In genomic region chr6:36692220-36692619, GRCh38 we compare ENCODE assay signal across 9 cellular contexts. TPM values are rescaled to one million over a fixed set of nuclear protein-coding genes. Genes with fewer than 3 reads are reported as not detected.
A peak's percentile ranks its signal among the peaks of the same experiment; 100 is the strongest.
DNase-seq lines count a peak whose midpoint lies in the region; ATAC-seq and TF ChIP-seq lines count a peak whose summit lies in the region.
"Had no signal": no experiment of that assay in that cellular context is flagged by ENCODE, and none has a peak within 500 bp of the region (broad histone marks: within the 10 kb centered on the region; RNA-seq: fewer than 3 reads in every experiment).

No MANE protein-coding gene starts in this region.

- peak overlapping the region; percentile 77 for H3K27ac Mint-ChIP-seq in activated CD8-positive, alpha-beta memory T cell treated with anti-CD3 and anti-CD28 coated beads, Interleukin-2, amount 10 ng/mL, durations not matched to agents 7 days and 5 days
- H3K27ac Mint-ChIP-seq in activated CD4-positive, alpha-beta memory T cell treated with anti-CD3 and anti-CD28 coated beads, Interleukin-2, amount 10 ng/mL, durations not matched to agents 7 days and 5 days: peak overlapping the region; percentile 86

- TF ChIP-seq POLR2A in spleen (IDR thresholded peaks at IDR 0.05): no peak

- CTCF ChIA-PET in activated CD8-positive, alpha-beta memory T cell treated with anti-CD3 and anti-CD28 coated beads, Interleukin-2, amount 10 ng/mL, durations not matched to agents 7 days and 5 days (lab: Charles Lee): interaction anchor here (1.2 to 1.8 kb wide), 6 partner anchors 11 to 159 kb away, joined by 4 to 9 read pairs (median 5); partner anchors contain the start of gene CDKN1A
- CTCF ChIA-PET in activated CD4-positive, alpha-beta memory T cell treated with anti-CD3 and anti-CD28 coated beads, Interleukin-2, amount 10 ng/mL, durations not matched to agents 7 days and 5 days (lab: Charles Lee): interaction anchor here (0.7 to 2.6 kb wide), 8 partner anchors 10 to 77 kb away, joined by 3 to 18 read pairs (median 4); partner anchors contain the start of gene CDKN1A

- no peaks in the 10 kb centered on the region for H3K27me3 Mint-ChIP-seq in activated CD8-positive, alpha-beta memory T cell treated with anti-CD3 and anti-CD28 coated beads, Interleukin-2, amount 10 ng/mL, durations not matched to agents 7 days and 5 days
- H3K27me3 Mint-ChIP-seq in activated CD4-positive, alpha-beta memory T cell treated with anti-CD3 and anti-CD28 coated beads, Interleukin-2, amount 10 ng/mL, durations not matched to agents 7 days and 5 days: no peaks in the 10 kb centered on the region

- intact Hi-C loops in spleen (cut with DNase I; ENCODE audit: low total_unique reads): loop anchor here (5.0 kb wide), 1 partner anchor 65 kb away; no protein-coding TSS in a partner anchor

- H3K4me3 ChIP-seq in spleen: peak overlapping the region in 1 of 8 donors; percentile 11

- WGBS in spleen, 5 donors: 13 to 16% (median 14%) methylated on average over 3 of the region's 3 CpGs

- no peak overlapping the region for H3K4me3 Mint-ChIP-seq in activated CD8-positive, alpha-beta memory T cell treated with anti-CD3 and anti-CD28 coated beads, Interleukin-2, amount 10 ng/mL, durations not matched to agents 7 days and 5 days
- H3K4me3 Mint-ChIP-seq in activated CD4-positive, alpha-beta memory T cell treated with anti-CD3 and anti-CD28 coated beads, Interleukin-2, amount 10 ng/mL, durations not matched to agents 7 days and 5 days: peak overlapping the region; percentile 8

- peaks cover 0 to 8% (median 0%) of the 10 kb centered on the region in 6 donors for H3K36me3 ChIP-seq in spleen

- peak; percentile 88 for ATAC-seq in activated CD8-positive, alpha-beta memory T cell treated with anti-CD3 and anti-CD28 coated beads, Interleukin-2, amount 10 ng/mL, durations not matched to agents 7 days and 5 days
- ATAC-seq in HG03432 (IDR thresholded peaks at IDR 0.05; ENCODE audit: unreplicated experiment): peak; percentile 49

- H3K36me3 Mint-ChIP-seq in activated CD8-positive, alpha-beta memory T cell treated with anti-CD3 and anti-CD28 coated beads, Interleukin-2, amount 10 ng/mL, durations not matched to agents 7 days and 5 days: peaks cover 2% of the 10 kb centered on the region
- peaks cover 16% of the 10 kb centered on the region for H3K36me3 Mint-ChIP-seq in activated CD4-positive, alpha-beta memory T cell treated with anti-CD3 and anti-CD28 coated beads, Interleukin-2, amount 10 ng/mL, durations not matched to agents 7 days and 5 days (ENCODE audit: low read depth)

- no peaks in the 10 kb centered on the region for H3K9me3 ChIP-seq in spleen

- TF ChIP-seq CTCF in spleen (IDR thresholded peaks at IDR 0.05 in 8 of 11, conservative IDR thresholded peaks at IDR 0.05 in 3 of 11): no peak

- DNase-seq in activated CD8-positive, alpha-beta memory T cell treated with anti-CD3 and anti-CD28 coated beads, Interleukin-2, amount 10 ng/mL, durations not matched to agents 7 days and 5 days: peak; percentile 84
- no peak for DNase-seq in activated CD8-positive, alpha-beta memory T cell treated with anti-CD3 and anti-CD28 coated beads, Interleukin-2, amount 50 U/mL, for 4 hours
- DNase-seq in activated CD4-positive, alpha-beta memory T cell treated with anti-CD3 and anti-CD28 coated beads, Interleukin-2, amount 10 ng/mL, durations not matched to agents 7 days and 5 days: peak; percentile 82
- DNase-seq in spleen: peak; percentile 92
- DNase-seq in DMS79 (lab: John Stamatoyannopoulos, UW): no peak
- no peak for DNase-seq in cerebellar nuclear complex (lab: John Stamatoyannopoulos, UW)
- no peak for DNase-seq in HCEC 1CT
- DNase-seq: NK-92 treated with Interleukin-12 subunit alpha and Interleukin-12 subunit beta, amount 100 ng/mL, for 24 hours had no signal

- POLR2A ChIA-PET in activated CD4-positive, alpha-beta memory T cell treated with anti-CD3 and anti-CD28 coated beads, Interleukin-2, amount 10 ng/mL, durations not matched to agents 7 days and 5 days (lab: Charles Lee): interaction anchor here (0.8 to 6.7 kb wide), 8 partner anchors 8 to 262 kb away, joined by 3 to 77 read pairs (median 3); partner anchors contain the start of genes CDKN1A and PI16

- H3K27ac ChIP-seq in spleen: peak overlapping the region; percentile 40 to 89 (median 72)

- H3K4me1 Mint-ChIP-seq in activated CD8-positive, alpha-beta memory T cell treated with anti-CD3 and anti-CD28 coated beads, Interleukin-2, amount 10 ng/mL, durations not matched to agents 7 days and 5 days: peaks cover 51% of the 10 kb centered on the region
- H3K4me1 Mint-ChIP-seq in activated CD4-positive, alpha-beta memory T cell treated with anti-CD3 and anti-CD28 coated beads, Interleukin-2, amount 10 ng/mL, durations not matched to agents 7 days and 5 days: peaks cover 68% of the 10 kb centered on the region

- no peaks in the 10 kb centered on the region for H3K9me3 Mint-ChIP-seq in activated CD8-positive, alpha-beta memory T cell treated with anti-CD3 and anti-CD28 coated beads, Interleukin-2, amount 10 ng/mL, durations not matched to agents 7 days and 5 days (ENCODE audit: low read depth)
- no peaks in the 10 kb centered on the region for H3K9me3 Mint-ChIP-seq in activated CD4-positive, alpha-beta memory T cell treated with anti-CD3 and anti-CD28 coated beads, Interleukin-2, amount 10 ng/mL, durations not matched to agents 7 days and 5 days

- H3K4me1 ChIP-seq in spleen: peaks cover 12 to 36% (median 21%) of the 10 kb centered on the region in 6 donors

- no peaks in the 10 kb centered on the region for H3K27me3 ChIP-seq in spleen (replicated peaks in 1 of 7)

RNA-seq across cellular contexts. Expression of gene RAB44, which starts 5.4 kb away (rescaled TPM):
- total RNA-seq in activated CD8-positive, alpha-beta memory T cell treated with anti-CD3 and anti-CD28 coated beads, Interleukin-2, amount 10 ng/mL, durations not matched to agents 7 days and 5 days: not detected
- total RNA-seq in activated CD4-positive, alpha-beta memory T cell treated with anti-CD3 and anti-CD28 coated beads, Interleukin-2, amount 10 ng/mL, durations not matched to agents 7 days and 5 days: under 1 TPM; 0.15 to 0.25 TPM
- total RNA-seq in spleen: 1 to 10 TPM in 5 of 7 donors, under 1 TPM in 2; 0.54 to 3.5 (median 1.3) TPM
- polyA plus RNA-seq in spleen: under 1 TPM; 0.06 to 0.26 (median 0.24) TPM

RNA-seq across cellular contexts. Expression of gene CDKN1A, which starts 13.7 kb away (rescaled TPM):
- total RNA-seq in activated CD8-positive, alpha-beta memory T cell treated with anti-CD3 and anti-CD28 coated beads, Interleukin-2, amount 10 ng/mL, durations not matched to agents 7 days and 5 days: 100 to 1,000 TPM in 1 of 2 experiments, 10 to 100 TPM in 1; 67.5 to 109 TPM
- total RNA-seq in activated CD4-positive, alpha-beta memory T cell treated with anti-CD3 and anti-CD28 coated beads, Interleukin-2, amount 10 ng/mL, durations not matched to agents 7 days and 5 days: 100 to 1,000 TPM; 107 to 109 TPM
- 10 to 100 TPM; 26.5 to 58.5 (median 32.8) TPM for total RNA-seq in spleen
- 10 to 100 TPM; 10.7 to 18.4 (median 11.9) TPM for polyA plus RNA-seq in spleen

Comparison
In these comparisons a context has a peak if more than half of its experiments do, and no peak if none do; other contexts are left out.
1. DNase-seq: peak in activated CD8-positive, alpha-beta memory T cell treated with anti-CD3 and anti-CD28 coated beads, Interleukin-2, amount 10 ng/mL, durations not matched to agents 7 days and 5 days (single experiment), activated CD4-positive, alpha-beta memory T cell treated with anti-CD3 and anti-CD28 coated beads, Interleukin-2, amount 10 ng/mL, durations not matched to agents 7 days and 5 days (single experiment) and spleen (single experiment); none in activated CD8-positive, alpha-beta memory T cell treated with anti-CD3 and anti-CD28 coated beads, Interleukin-2, amount 50 U/mL, for 4 hours (single experiment), DMS79 (single experiment), cerebellar nuclear complex (0 of 2) and HCEC 1CT (single experiment).